ENCODE assay signal across 8 cellular contexts in genomic region chr1:164660415-164661174, GRCh38.
DNase-seq lines count a peak whose midpoint lies in the region; ATAC-seq, FAIRE-seq and TF ChIP-seq lines count a peak whose summit lies in the region.

No MANE protein-coding gene starts in this region.

- FAIRE-seq in H54 (lab: Jason Lieb, UNC): no peak

- H3K9me3 ChIP-seq in left ventricle myocardium inferior (replicated peaks) (no peaks in the 10 kb centered on the region), sigmoid colon (no peaks in the 10 kb centered on the region)

- H3K27me3 ChIP-seq in left ventricle myocardium inferior (ENCODE audit: low read depth) (no peaks in the 10 kb centered on the region), sigmoid colon (no peaks in the 10 kb centered on the region)

- TF ChIP-seq CTCF in left ventricle myocardium inferior (IDR thresholded peaks at IDR 0.05; ENCODE audit: borderline replicate concordance): no peak
- TF ChIP-seq CTCF in sigmoid colon (IDR thresholded peaks at IDR 0.05): no peak

- DNase-seq in NCI-H2171 treated with DMSO at 0.1 percent for 48 hours (lab: John Stamatoyannopoulos, UW) (peak; percentile 32), NCI-H2171 (lab: John Stamatoyannopoulos, UW) (no peak), NOMO-1 treated with dmso at 0.1 percent for 144 hours (lab: John Stamatoyannopoulos, UW; ENCODE audit: unreplicated experiment) (peak; percentile 75), left ventricle myocardium inferior (no peak), DMS114 treated with DMSO at 0.1 percent for 48 hours (lab: John Stamatoyannopoulos, UW; ENCODE audit: unreplicated experiment) (no peak), H54 (ENCODE audit: insufficient read length, low spot score) (no peak), sigmoid colon (no peak)

- H3K36me3 ChIP-seq in left ventricle myocardium inferior: no peaks in the 10 kb centered on the region
- no peaks in the 10 kb centered on the region for H3K36me3 ChIP-seq in sigmoid colon

- WGBS in sigmoid colon, 2 donors: 9 to 16% methylated on average over 2 of the region's 2 CpGs

- H3K27ac ChIP-seq in left ventricle myocardium inferior (replicated peaks) (peak overlapping the region; percentile 14), sigmoid colon (peak overlapping the region in 2 of 4 donors; percentile 3 to 50)

- H3K4me1 ChIP-seq in left ventricle myocardium inferior: peaks cover 54% of the 10 kb centered on the region
- peaks cover 0 to 76% (median 59%) of the 10 kb centered on the region in 4 donors for H3K4me1 ChIP-seq in sigmoid colon

- TF ChIP-seq EP300 in sigmoid colon (IDR thresholded peaks at IDR 0.05): no peak

- no peak overlapping the region for H3K4me3 ChIP-seq in left ventricle myocardium inferior
- no peak overlapping the region for H3K4me3 ChIP-seq in sigmoid colon

- ATAC-seq in HG02759 (IDR thresholded peaks at IDR 0.05; ENCODE audit: unreplicated experiment): peak; percentile 66

- no peak for TF ChIP-seq POLR2A in H54 (IDR thresholded peaks at IDR 0.05; ENCODE audit: low read depth, low read length)
- no peak for TF ChIP-seq POLR2A in sigmoid colon (IDR thresholded peaks at IDR 0.05)

- intact Hi-C loops in left ventricle myocardium inferior (cut with micrococcal nuclease): no loop called here
- intact Hi-C loops in sigmoid colon (cut with DNase I): no loop called here

Comparison
In these comparisons a context has a peak if more than half of its experiments do, and no peak if none do; other contexts are left out.
1. DNase-seq: peak in NCI-H2171 treated with DMSO at 0.1 percent for 48 hours (single experiment) and NOMO-1 treated with dmso at 0.1 percent for 144 hours (single experiment); none in NCI-H2171 (single experiment), left ventricle myocardium inferior (single experiment), DMS114 treated with DMSO at 0.1 percent for 48 hours (single experiment), H54 (single experiment) and sigmoid colon (single experiment).